1 cellular context compared by ENCODE assay signal in the genomic region with DNA sequence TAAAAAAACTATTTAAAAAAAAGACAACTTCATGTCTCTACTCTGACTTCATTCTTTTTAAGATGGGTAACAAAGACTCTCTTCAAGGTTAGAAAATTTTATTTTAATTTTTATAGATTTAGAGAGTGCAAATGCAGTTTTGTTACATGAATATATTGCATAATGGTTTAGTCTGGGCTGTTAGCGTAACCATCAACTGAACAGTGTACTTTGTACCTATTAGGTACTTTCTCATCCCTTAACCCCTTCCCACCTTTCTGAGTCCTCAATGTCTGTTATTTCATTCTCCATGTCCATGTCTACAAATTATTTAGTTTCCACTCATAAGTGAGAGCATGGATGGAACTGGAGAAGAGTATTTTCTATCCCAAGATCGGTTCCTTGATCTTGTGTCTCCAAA.
TF ChIP-seq lines count a peak whose summit lies in the region.

No MANE protein-coding gene starts in this region.

TF ChIP-seq in HepG2, 621 proteins besides CTCF, POLR2A, EP300 and RAD21:
- TF ChIP-seq ZNF652 (CRISPR knock-in tag; IDR thresholded peaks at IDR 0.05; ENCODE audit: borderline replicate concordance, low read depth) = peak; percentile 75
- TF ChIP-seq, protein P1, sequence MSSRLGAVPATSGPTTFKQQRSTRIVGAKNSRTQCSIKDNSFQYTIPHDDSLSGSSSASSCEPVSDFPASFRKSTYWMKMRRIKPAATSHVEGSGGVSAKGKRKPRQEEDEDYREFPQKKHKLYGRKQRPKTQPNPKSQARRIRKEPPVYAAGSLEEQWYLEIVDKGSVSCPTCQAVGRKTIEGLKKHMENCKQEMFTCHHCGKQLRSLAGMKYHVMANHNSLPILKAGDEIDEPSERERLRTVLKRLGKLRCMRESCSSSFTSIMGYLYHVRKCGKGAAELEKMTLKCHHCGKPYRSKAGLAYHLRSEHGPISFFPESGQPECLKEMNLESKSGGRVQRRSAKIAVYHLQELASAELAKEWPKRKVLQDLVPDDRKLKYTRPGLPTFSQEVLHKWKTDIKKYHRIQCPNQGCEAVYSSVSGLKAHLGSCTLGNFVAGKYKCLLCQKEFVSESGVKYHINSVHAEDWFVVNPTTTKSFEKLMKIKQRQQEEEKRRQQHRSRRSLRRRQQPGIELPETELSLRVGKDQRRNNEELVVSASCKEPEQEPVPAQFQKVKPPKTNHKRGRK (CRISPR knock-in tag; IDR thresholded peaks at IDR 0.05) = no peak
TF ChIP-seq in HepG2: peak in this region for 1.
